In genomic region chr2:15653806-15654726, GRCh38 we compare ENCODE assay signal across 28 cellular contexts.
"Had no signal": no experiment of that assay in that cellular context is flagged by ENCODE, and none has a peak within 500 bp of the region (broad histone marks: within the 10 kb centered on the region; RNA-seq: fewer than 3 reads in every experiment).

No MANE protein-coding gene starts in this region.

- H3K36me3 Mint-ChIP-seq: naive B cell; natural killer cell treated with Interleukin-12 subunit alpha and Interleukin-12 subunit beta and Interleukin-15 and Interleukin-18, amount 100 ng/mL, for 72 hours had no signal

- H3K4me1 Mint-ChIP-seq: naive B cell; stimulated activated naive CD8-positive, alpha-beta T cell treated with anti-CD3 and anti-CD28 coated beads, Interleukin-15, amount 100 ng/mL, for 72 hours had no signal

- H3K27me3 ChIP-seq: esophagus muscularis mucosa, heart right ventricle, left lung, ovary, sigmoid colon, spleen, suprapubic skin, transverse colon, vagina had no signal

- H3K36me3 ChIP-seq: esophagus muscularis mucosa, heart right ventricle, left lung, ovary, sigmoid colon, spleen, suprapubic skin, transverse colon, vagina had no signal

- H3K27ac ChIP-seq: coronary artery, esophagus muscularis mucosa, foreskin keratinocyte, heart right ventricle, left lung, ovary, psoas muscle, sigmoid colon, spleen, suprapubic skin, transverse colon, vagina had no signal

- H3K9me3 Mint-ChIP-seq: stimulated activated naive CD8-positive, alpha-beta T cell treated with anti-CD3 and anti-CD28 coated beads, Interleukin-15, amount 100 ng/mL, for 72 hours had no signal

- H3K9me3 ChIP-seq: esophagus muscularis mucosa, heart right ventricle, left lung, mucosa of descending colon, ovary, psoas muscle, sigmoid colon, spleen, suprapubic skin, transverse colon, vagina had no signal

- DNase-seq: dermis blood vessel endothelial cell; effector memory CD4-positive, alpha-beta T cell; foreskin keratinocyte; glutamatergic neuron; heart right ventricle; hippocampal formation; kidney; mesenchymal stem cell; mucosa of descending colon; naive B cell; occipital lobe; ovary; posterior cingulate gyrus; psoas muscle; right cardiac atrium; sigmoid colon; spleen; stimulated activated naive CD4-positive, alpha-beta T cell; stimulated activated naive CD8-positive, alpha-beta T cell treated with anti-CD3 and anti-CD28 coated beads, Interleukin-15, amount 100 ng/mL, for 72 hours; transverse colon had no signal

- H3K4me3 Mint-ChIP-seq: mesothelial cell of epicardium; naive B cell; natural killer cell treated with Interleukin-12 subunit alpha and Interleukin-12 subunit beta and Interleukin-15 and Interleukin-18, amount 100 ng/mL, for 72 hours; stimulated activated naive CD8-positive, alpha-beta T cell treated with anti-CD3 and anti-CD28 coated beads, Interleukin-15, amount 100 ng/mL, for 72 hours had no signal

- H3K4me3 ChIP-seq: coronary artery, esophagus muscularis mucosa, heart right ventricle, left lung, mucosa of descending colon, ovary, psoas muscle, sigmoid colon, spleen, suprapubic skin, transverse colon, vagina had no signal

- FAIRE-seq: endothelial cell of umbilical vein, kidney had no signal

- H3K27ac Mint-ChIP-seq: mesothelial cell of epicardium; naive B cell; natural killer cell treated with Interleukin-12 subunit alpha and Interleukin-12 subunit beta and Interleukin-15 and Interleukin-18, amount 100 ng/mL, for 72 hours; stimulated activated naive CD8-positive, alpha-beta T cell treated with anti-CD3 and anti-CD28 coated beads, Interleukin-15, amount 100 ng/mL, for 72 hours had no signal

- ATAC-seq: foreskin keratinocyte; left lung; mucosa of descending colon; psoas muscle; right cardiac atrium; stimulated activated naive CD8-positive, alpha-beta T cell treated with anti-CD3 and anti-CD28 coated beads, Interleukin-15, amount 100 ng/mL, for 72 hours had no signal

- H3K4me1 ChIP-seq: foreskin keratinocyte, left lung, psoas muscle, sigmoid colon, suprapubic skin, transverse colon, vagina had no signal
